In the genomic region with DNA sequence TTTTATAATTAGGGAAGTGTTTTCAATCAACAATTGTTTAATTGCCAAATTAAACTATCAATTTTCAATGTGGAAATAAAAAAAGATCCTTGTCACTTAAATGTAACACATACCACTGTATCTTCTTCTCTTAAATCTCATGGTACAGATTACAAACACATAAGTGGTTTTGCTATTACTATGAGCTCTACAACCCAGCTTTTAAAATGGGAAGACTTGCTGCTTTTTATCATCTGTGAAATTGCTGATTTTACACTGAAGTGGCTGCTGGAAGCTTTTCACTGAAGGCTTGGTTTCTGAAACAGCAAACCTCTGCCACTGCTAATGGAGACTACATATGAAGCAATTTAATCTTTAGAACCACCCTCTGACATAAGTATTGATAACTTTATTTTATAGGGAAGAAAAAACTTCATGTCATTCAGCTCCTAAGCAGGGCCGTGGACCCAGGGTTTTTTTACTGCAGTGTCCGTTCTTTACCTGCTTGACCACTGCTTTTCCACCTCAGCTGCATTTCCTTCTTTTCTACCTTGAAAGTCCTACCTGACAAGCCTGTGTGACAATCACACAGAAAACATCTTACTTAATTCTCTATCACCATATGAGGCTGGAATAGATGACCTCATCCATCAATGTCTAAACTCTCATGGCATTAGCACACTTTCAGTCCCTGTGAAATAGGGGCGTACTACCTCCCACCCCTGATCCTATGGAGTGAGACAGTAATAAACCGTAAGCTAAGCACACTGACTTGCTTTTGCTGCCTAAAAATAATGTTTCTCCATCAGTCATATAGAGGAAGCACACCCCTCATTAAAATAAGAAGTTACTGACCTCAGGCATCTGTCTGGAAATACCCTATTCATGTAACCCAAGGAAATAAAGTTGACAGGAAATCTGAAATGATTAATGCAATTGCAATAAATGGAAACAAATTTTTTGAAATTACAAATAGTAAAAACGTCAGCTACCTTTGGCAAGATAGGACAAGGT, we compare ENCODE assay signal across 26 cellular contexts. TPM values are rescaled to one million over a fixed set of nuclear protein-coding genes. Genes with fewer than 3 reads are reported as not detected.
DNase-seq lines count a peak whose midpoint lies in the region; ATAC-seq, FAIRE-seq and TF ChIP-seq lines count a peak whose summit lies in the region.
"Had no signal": no experiment of that assay in that cellular context is flagged by ENCODE, and none has a peak within 500 bp of the region (broad histone marks: within the 10 kb centered on the region; RNA-seq: fewer than 3 reads in every experiment).

No MANE protein-coding gene starts in this region.

- no peak overlapping the region for H3K9ac ChIP-seq in endothelial cell of umbilical vein (replicated peaks; ENCODE audit: extremely low read depth, insufficient read depth, low read length)

- no peaks in the 10 kb centered on the region for H3K36me3 Mint-ChIP-seq in activated T-helper 1 cell treated with anti-CD3 and anti-CD28 coated beads, Interleukin-12 subunit alpha, Interleukin-12 subunit beta, Interleukin-2, Interleukin-4 antibody, amounts not matched to agents 30 ng/mL and 10 ng/mL and 1 ng/mL, durations not matched to agents 14 hours and 24 hours and 36 hours (ENCODE audit: low read depth)
- H3K36me3 Mint-ChIP-seq: naive thymus-derived CD8-positive, alpha-beta T cell; stimulated activated memory B cell treated with anti-CD40 and anti-IgM and Interleukin-4, amounts not matched to agents 10 μg/mL and 1 μg/mL and 100 μg/mL, for 72 hours had no signal

- POLR2A ChIA-PET in endothelial cell of umbilical vein (lab: Charles Lee) = no interaction called here

- H4K20me1 ChIP-seq in endothelial cell of umbilical vein (replicated peaks; ENCODE audit: control insufficient read depth, extremely low read depth, insufficient read depth, low read length) = no peaks in the 10 kb centered on the region

- H3K9me1 ChIP-seq in endothelial cell of umbilical vein (replicated peaks; ENCODE audit: control insufficient read depth, extremely low read depth, insufficient read depth, low read length) = no peaks in the 10 kb centered on the region

- no peak for TF ChIP-seq CTCF in endothelial cell of umbilical vein (IDR thresholded peaks at IDR 0.05; ENCODE audit: extremely low read depth in 1 of 2, insufficient read depth in 1 of 2, low read depth in 1 of 2, low read length in 2 of 2)
- TF ChIP-seq CTCF in upper lobe of left lung (IDR thresholded peaks at IDR 0.05) = no peak

- DNase-seq in Right ventricle myocardium superior = no peak
- DNase-seq in Right ventricle myocardium inferior (ENCODE audit: missing footprints) = no peak
- peak; percentile 57 for DNase-seq in NOMO-1 treated with dmso at 0.1 percent for 144 hours (lab: John Stamatoyannopoulos, UW; ENCODE audit: unreplicated experiment)
- peak; percentile 24 for DNase-seq in endothelial cell of umbilical vein (ENCODE audit: low read depth, low spot score)
- DNase-seq in upper lobe of left lung = no peak
- no peak for DNase-seq in activated T-helper 1 cell treated with anti-CD3 and anti-CD28 coated beads, Interleukin-12 subunit alpha, Interleukin-12 subunit beta, Interleukin-2, Interleukin-4 antibody, amounts not matched to agents 30 ng/mL and 10 ng/mL and 1 ng/mL, durations not matched to agents 14 hours and 24 hours and 36 hours (ENCODE audit: low spot score)
- no peak for DNase-seq in DMS153 (lab: John Stamatoyannopoulos, UW)
- DNase-seq: ACHN; activated CD8-positive, alpha-beta T cell treated with anti-CD3 and anti-CD28 coated beads, Interleukin-2, amount 10 ng/mL, durations not matched to agents 7 days and 5 days; activated gamma-delta T cell treated with Interleukin-2 at 50 U/mL for 16 hours; activated naive CD8-positive, alpha-beta T cell treated with anti-CD3 and anti-CD28 coated beads, Interleukin-2, amount 50 U/mL, for 24 hours; cerebellar nuclear complex; COR-L47; foreskin melanocyte; H9; left colon; naive thymus-derived CD8-positive, alpha-beta T cell; NCI-H1417 treated with DMSO at 0.1 percent for 48 hours; NK-92 treated with Interleukin-12 subunit alpha and Interleukin-12 subunit beta, amount 100 ng/mL, for 24 hours; stimulated activated CD4-positive, alpha-beta T cell treated with anti-CD3 and anti-CD28 coated beads, Interleukin-4, amount 100 ng/mL, for 1 hour; T1000 had no signal

- H3K4me1 ChIP-seq in endothelial cell of umbilical vein (ENCODE audit: control insufficient read depth, extremely low read depth, insufficient read depth, low read length) = no peaks in the 10 kb centered on the region
- no peaks in the 10 kb centered on the region for H3K4me1 ChIP-seq in upper lobe of left lung

- CTCF ChIA-PET in endothelial cell of umbilical vein (lab: Charles Lee) = no interaction called here

- H3K9me3 Mint-ChIP-seq in activated T-helper 1 cell treated with anti-CD3 and anti-CD28 coated beads, Interleukin-12 subunit alpha, Interleukin-12 subunit beta, Interleukin-2, Interleukin-4 antibody, amounts not matched to agents 30 ng/mL and 10 ng/mL and 1 ng/mL, durations not matched to agents 14 hours and 24 hours and 36 hours = no peaks in the 10 kb centered on the region
- H3K9me3 Mint-ChIP-seq: activated naive CD8-positive, alpha-beta T cell treated with anti-CD3 and anti-CD28 coated beads, Interleukin-2, amount 50 U/mL, for 24 hours; H9; naive thymus-derived CD8-positive, alpha-beta T cell; stimulated activated memory B cell treated with anti-CD40 and anti-IgM and Interleukin-4, amounts not matched to agents 10 μg/mL and 1 μg/mL and 100 μg/mL, for 72 hours had no signal

- no peak overlapping the region for H3K4me3 ChIP-seq in endothelial cell of umbilical vein (replicated peaks in 1 of 3; ENCODE audit: insufficient read depth in 1 of 3, low read depth in 1 of 3, low read length in 3 of 3)
- H3K4me3 ChIP-seq in upper lobe of left lung = no peak overlapping the region
- H3K4me3 ChIP-seq: suprapubic skin had no signal

- intact Hi-C loops in Right ventricle myocardium superior (cut with DNase I) (no loop called here), Right ventricle myocardium inferior (cut with DNase I) (no loop called here), endothelial cell of umbilical vein (cut with micrococcal nuclease) (no loop called here)
- intact Hi-C loops in activated T-helper 1 cell treated with anti-CD3 and anti-CD28 coated beads, Interleukin-12 subunit alpha, Interleukin-12 subunit beta, Interleukin-2, Interleukin-4 antibody, amounts not matched to agents 30 ng/mL and 10 ng/mL and 1 ng/mL, durations not matched to agents 14 hours and 24 hours and 36 hours (cut with micrococcal nuclease) = no loop called here

- H3K27ac ChIP-seq in endothelial cell of umbilical vein (ENCODE audit: insufficient read depth, low read depth, low read length) = no peak overlapping the region
- H3K27ac ChIP-seq in upper lobe of left lung = no peak overlapping the region
- H3K27ac ChIP-seq: RWPE1, suprapubic skin had no signal

- no peak for TF ChIP-seq POLR2A in endothelial cell of umbilical vein (IDR thresholded peaks at IDR 0.05; ENCODE audit: low read depth, low read length)
- no peak for TF ChIP-seq POLR2A in upper lobe of left lung (IDR thresholded peaks at IDR 0.05)

- 63 to 65% methylated on average over 5 of the region's 5 CpGs for WGBS in upper lobe of left lung, 2 donors

- no TSS peak for BruUV-seq in endothelial cell of umbilical vein (replicated peaks; lab: Mats Ljungman, UMichigan)

- H3K27ac Mint-ChIP-seq in activated T-helper 1 cell treated with anti-CD3 and anti-CD28 coated beads, Interleukin-12 subunit alpha, Interleukin-12 subunit beta, Interleukin-2, Interleukin-4 antibody, amounts not matched to agents 30 ng/mL and 10 ng/mL and 1 ng/mL, durations not matched to agents 14 hours and 24 hours and 36 hours = no peak overlapping the region
- H3K27ac Mint-ChIP-seq: activated CD8-positive, alpha-beta T cell treated with anti-CD3 and anti-CD28 coated beads, Interleukin-2, amount 10 ng/mL, durations not matched to agents 7 days and 5 days; activated naive CD8-positive, alpha-beta T cell treated with anti-CD3 and anti-CD28 coated beads, Interleukin-2, amount 50 U/mL, for 24 hours; H9; naive thymus-derived CD8-positive, alpha-beta T cell; stimulated activated memory B cell treated with anti-CD40 and anti-IgM and Interleukin-4, amounts not matched to agents 10 μg/mL and 1 μg/mL and 100 μg/mL, for 72 hours had no signal

- H3K4me1 Mint-ChIP-seq in activated T-helper 1 cell treated with anti-CD3 and anti-CD28 coated beads, Interleukin-12 subunit alpha, Interleukin-12 subunit beta, Interleukin-2, Interleukin-4 antibody, amounts not matched to agents 30 ng/mL and 10 ng/mL and 1 ng/mL, durations not matched to agents 14 hours and 24 hours and 36 hours (ENCODE audit: low read depth) = no peaks in the 10 kb centered on the region
- H3K4me1 Mint-ChIP-seq: activated naive CD8-positive, alpha-beta T cell treated with anti-CD3 and anti-CD28 coated beads, Interleukin-2, amount 50 U/mL, for 24 hours; H9; stimulated activated memory B cell treated with anti-CD40 and anti-IgM and Interleukin-4, amounts not matched to agents 10 μg/mL and 1 μg/mL and 100 μg/mL, for 72 hours had no signal

- H3K79me2 ChIP-seq in endothelial cell of umbilical vein (ENCODE audit: control insufficient read depth, insufficient read depth, low read length) = no peaks in the 10 kb centered on the region

- no peaks in the 10 kb centered on the region for H3K27me3 ChIP-seq in endothelial cell of umbilical vein (ENCODE audit: control insufficient read depth in 2 of 2, insufficient read depth in 2 of 2, low read length in 2 of 2)
- H3K27me3 ChIP-seq in upper lobe of left lung = no peaks in the 10 kb centered on the region
- H3K27me3 ChIP-seq: suprapubic skin had no signal

- H3K27me3 Mint-ChIP-seq in activated T-helper 1 cell treated with anti-CD3 and anti-CD28 coated beads, Interleukin-12 subunit alpha, Interleukin-12 subunit beta, Interleukin-2, Interleukin-4 antibody, amounts not matched to agents 30 ng/mL and 10 ng/mL and 1 ng/mL, durations not matched to agents 14 hours and 24 hours and 36 hours (ENCODE audit: insufficient read depth) = peaks cover 2% of the 10 kb centered on the region
- H3K27me3 Mint-ChIP-seq: activated naive CD8-positive, alpha-beta T cell treated with anti-CD3 and anti-CD28 coated beads, Interleukin-2, amount 50 U/mL, for 24 hours; stimulated activated memory B cell treated with anti-CD40 and anti-IgM and Interleukin-4, amounts not matched to agents 10 μg/mL and 1 μg/mL and 100 μg/mL, for 72 hours had no signal

- no peaks in the 10 kb centered on the region for H3K36me3 ChIP-seq in endothelial cell of umbilical vein (ENCODE audit: control insufficient read depth in 2 of 2, extremely low read depth in 1 of 2, insufficient read depth in 2 of 2, low read length in 2 of 2)
- no peaks in the 10 kb centered on the region for H3K36me3 ChIP-seq in upper lobe of left lung
- H3K36me3 ChIP-seq: suprapubic skin had no signal

- dilution Hi-C loops in endothelial cell of umbilical vein (cut with MboI; ENCODE audit: extremely low pct_ligation_motif_present, low sequenced_read_pairs) = no loop called here

- FAIRE-seq in endothelial cell of umbilical vein (lab: Jason Lieb, UNC) = no peak
- FAIRE-seq: GM12891 had no signal

- no peaks in the 10 kb centered on the region for H3K9me3 ChIP-seq in endothelial cell of umbilical vein (replicated peaks; ENCODE audit: control insufficient read depth, insufficient read depth, low read length)
- no peaks in the 10 kb centered on the region for H3K9me3 ChIP-seq in upper lobe of left lung
- H3K9me3 ChIP-seq: suprapubic skin had no signal

- no peak overlapping the region for H3K4me2 ChIP-seq in endothelial cell of umbilical vein (ENCODE audit: insufficient read depth, low read length)

- no peak overlapping the region for H2AFZ ChIP-seq in endothelial cell of umbilical vein (ENCODE audit: low read depth, low read length)

- ATAC-seq in Right ventricle myocardium superior (ENCODE audit: poor library complexity) (peak; percentile 30), Right ventricle myocardium inferior (no peak), upper lobe of left lung (ENCODE audit: low FRiP score in 2 of 2) (peak; percentile 40 to 48), GM19023 (IDR thresholded peaks at IDR 0.05; ENCODE audit: unreplicated experiment) (no peak)
- ATAC-seq: activated CD8-positive, alpha-beta T cell treated with anti-CD3 and anti-CD28 coated beads, Interleukin-2, amount 10 ng/mL, durations not matched to agents 7 days and 5 days; activated naive CD8-positive, alpha-beta T cell treated with anti-CD3 and anti-CD28 coated beads, Interleukin-2, amount 50 U/mL, for 24 hours; left colon; naive thymus-derived CD8-positive, alpha-beta T cell; stimulated activated memory B cell treated with anti-CD40 and anti-IgM and Interleukin-4, amounts not matched to agents 10 μg/mL and 1 μg/mL and 100 μg/mL, for 72 hours had no signal

- H3K4me3 Mint-ChIP-seq in activated T-helper 1 cell treated with anti-CD3 and anti-CD28 coated beads, Interleukin-12 subunit alpha, Interleukin-12 subunit beta, Interleukin-2, Interleukin-4 antibody, amounts not matched to agents 30 ng/mL and 10 ng/mL and 1 ng/mL, durations not matched to agents 14 hours and 24 hours and 36 hours = no peak overlapping the region
- H3K4me3 Mint-ChIP-seq: activated CD8-positive, alpha-beta T cell treated with anti-CD3 and anti-CD28 coated beads, Interleukin-2, amount 10 ng/mL, durations not matched to agents 7 days and 5 days; activated naive CD8-positive, alpha-beta T cell treated with anti-CD3 and anti-CD28 coated beads, Interleukin-2, amount 50 U/mL, for 24 hours; H9; stimulated activated memory B cell treated with anti-CD40 and anti-IgM and Interleukin-4, amounts not matched to agents 10 μg/mL and 1 μg/mL and 100 μg/mL, for 72 hours had no signal

- no peak for TF ChIP-seq EP300 in upper lobe of left lung (IDR thresholded peaks at IDR 0.05)

RNA-seq across cellular contexts. Expression of gene SLC8A1, which starts 19.2 kb away (rescaled TPM):
- 958 TPM for total RNA-seq in Right ventricle myocardium superior
- total RNA-seq in Right ventricle myocardium inferior = 999 TPM
- total RNA-seq in endothelial cell of umbilical vein = 1.8 and 2.1 TPM in 2 replicates
- 0.11 and 0.19 TPM in 2 replicates for polyA plus RNA-seq in endothelial cell of umbilical vein
- 0.20 and 0.35 TPM in 2 replicates for polyA plus RNA-seq in endothelial cell of umbilical vein (2011; cell fraction: cytosol; rRNA removed)
- 0.45 and 0.74 TPM in 2 replicates for polyA plus RNA-seq in endothelial cell of umbilical vein (2011; cell fraction: nucleus; rRNA removed)
- polyA plus RNA-seq in endothelial cell of umbilical vein (2012) = 0.18 and 0.98 TPM in 2 replicates
- polyA minus RNA-seq in endothelial cell of umbilical vein = 3.5 and 5.3 TPM in 2 replicates
- polyA minus RNA-seq in endothelial cell of umbilical vein (2011; cell fraction: cytosol; rRNA and poly(A)+ RNA removed) = not detected
- 2.8 and 4.4 TPM in 2 replicates for polyA minus RNA-seq in endothelial cell of umbilical vein (2011; cell fraction: nucleus; rRNA and poly(A)+ RNA removed)
- total RNA-seq in upper lobe of left lung = 10 to 100 TPM; 21.8 to 58.6 (median 25.3) TPM
- 1.8 and 2.9 TPM in 2 replicates for total RNA-seq in activated T-helper 1 cell treated with anti-CD3 and anti-CD28 coated beads, Interleukin-12 subunit alpha, Interleukin-12 subunit beta, Interleukin-2, Interleukin-4 antibody, amounts not matched to agents 30 ng/mL and 10 ng/mL and 1 ng/mL, durations not matched to agents 14 hours and 24 hours and 36 hours
- polyA plus RNA-seq: naive thymus-derived CD8-positive, alpha-beta T cell had no signal

Comparison
In these comparisons a context has a peak if more than half of its experiments do, and no peak if none do; other contexts are left out.
1. ATAC-seq: peak in Right ventricle myocardium superior (single experiment) and upper lobe of left lung (2 of 2); none in Right ventricle myocardium inferior (single experiment) and GM19023 (single experiment).
2. DNase-seq: peak in NOMO-1 treated with dmso at 0.1 percent for 144 hours (single experiment) and endothelial cell of umbilical vein (single experiment); none in Right ventricle myocardium superior (single experiment), Right ventricle myocardium inferior (single experiment), upper lobe of left lung (0 of 2), activated T-helper 1 cell treated with anti-CD3 and anti-CD28 coated beads, Interleukin-12 subunit alpha, Interleukin-12 subunit beta, Interleukin-2, Interleukin-4 antibody, amounts not matched to agents 30 ng/mL and 10 ng/mL and 1 ng/mL, durations not matched to agents 14 hours and 24 hours and 36 hours (single experiment) and DMS153 (single experiment).
3. RNA of gene SLC8A1, which starts 19.2 kb away (total RNA-seq): 999 TPM in Right ventricle myocardium inferior (single experiment) and 958 TPM in Right ventricle myocardium superior (single experiment); 21.8 to 58.6 TPM in upper lobe of left lung, 1.8 to 2.9 TPM in activated T-helper 1 cell treated with anti-CD3 and anti-CD28 coated beads, Interleukin-12 subunit alpha, Interleukin-12 subunit beta, Interleukin-2, Interleukin-4 antibody, amounts not matched to agents 30 ng/mL and 10 ng/mL and 1 ng/mL, durations not matched to agents 14 hours and 24 hours and 36 hours and 1.8 to 2.1 TPM in endothelial cell of umbilical vein; every median in the first group is over 10 times any median in the second.